Comparison of ENCODE assay signal across 8 cellular contexts in the genomic region with DNA sequence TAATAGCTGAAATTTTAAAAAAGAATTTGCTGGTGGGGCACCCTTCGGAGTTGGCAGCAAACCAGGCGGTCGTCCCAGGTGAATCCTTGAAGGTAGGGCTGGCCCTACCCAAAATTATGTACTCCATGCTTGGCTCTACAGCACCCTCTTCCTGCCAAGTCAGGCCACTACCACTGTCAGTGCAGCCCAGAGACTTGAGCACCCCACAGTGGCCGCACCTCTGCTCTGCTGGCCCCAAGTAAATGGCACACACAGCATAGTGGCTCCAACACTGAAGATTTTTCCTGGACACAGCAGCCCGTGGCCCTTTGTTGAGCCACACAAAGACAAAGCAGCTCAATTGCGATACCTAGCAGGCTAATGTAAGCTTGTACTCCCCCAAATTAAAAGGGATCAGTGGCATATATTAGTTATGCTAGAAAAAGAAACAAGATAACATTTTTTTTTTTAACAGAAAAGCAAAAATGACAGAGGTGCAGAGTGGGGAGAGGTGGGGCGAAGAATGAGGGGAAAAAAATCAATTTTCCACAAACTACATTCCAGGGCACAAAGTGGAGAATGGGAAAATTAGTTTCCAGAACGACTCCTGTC.
DNase-seq lines count a peak whose midpoint lies in the region; ATAC-seq and TF ChIP-seq lines count a peak whose summit lies in the region.

No MANE protein-coding gene starts in this region.

- H3K4me3 Mint-ChIP-seq in CD14-positive monocyte = no peak overlapping the region
- H3K4me3 Mint-ChIP-seq in central memory CD8-positive, alpha-beta T cell = no peak overlapping the region
- H3K4me3 Mint-ChIP-seq in mesothelial cell of epicardium = no peak overlapping the region

- DNase-seq in CD14-positive monocyte (ENCODE audit: low spot score) (peak; percentile 81), HL-60 (ENCODE audit: low read depth in 1 of 2, low spot score in 1 of 2) (peak; percentile 65 to 86), T follicular helper cell (ENCODE audit: low read depth) (peak; percentile 32), mesothelial cell of epicardium (ENCODE audit: low spot score in 2 of 2, unreplicated experiment in 2 of 2) (no peak), cerebellar nuclear complex (lab: John Stamatoyannopoulos, UW) (no peak), NCI-H510A (lab: John Stamatoyannopoulos, UW) (no peak)
- peak; percentile 38 to 47 for DNase-seq in central memory CD8-positive, alpha-beta T cell (ENCODE audit: low spot score in 2 of 2)

- no peak overlapping the region for H3K4me3 ChIP-seq in HL-60 (replicated peaks; ENCODE audit: insufficient read depth, low read length)

- H3K36me3 Mint-ChIP-seq in CD14-positive monocyte (peaks cover 10 to 12% of the 10 kb centered on the region in 2 donors), mesothelial cell of epicardium (peaks cover 2% of the 10 kb centered on the region)
- peaks cover 2% of the 10 kb centered on the region for H3K36me3 Mint-ChIP-seq in central memory CD8-positive, alpha-beta T cell (ENCODE audit: insufficient read depth)

- H3K27ac Mint-ChIP-seq in CD14-positive monocyte = peak overlapping the region in 1 of 7 donors; percentile 78
- no peak overlapping the region for H3K27ac Mint-ChIP-seq in central memory CD8-positive, alpha-beta T cell (ENCODE audit: low read depth)
- no peak overlapping the region for H3K27ac Mint-ChIP-seq in mesothelial cell of epicardium

- intact Hi-C loops in CD14-positive monocyte (cut with micrococcal nuclease) = loop anchor here in 1 of 2 donors (5.0 to 10.0 kb wide), 2 partner anchors 41 to 848 kb away; no protein-coding TSS in a partner anchor

- no peaks in the 10 kb centered on the region for H3K27me3 ChIP-seq in HL-60 (ENCODE audit: insufficient read depth, poor library complexity, severe bottlenecking)

- TF ChIP-seq CTCF in CD14-positive monocyte (IDR thresholded peaks at IDR 0.05) (peak; percentile 100), HL-60 (IDR thresholded peaks at IDR 0.05; ENCODE audit: insufficient read depth, low read length) (peak; percentile 99), mesothelial cell of epicardium (IDR thresholded peaks at IDR 0.05; ENCODE audit: unreplicated experiment) (peak; percentile 18)

- ATAC-seq in GM18909 (IDR thresholded peaks at IDR 0.05; ENCODE audit: poor library complexity, unreplicated experiment) = peak; percentile 82
- ATAC-seq in central memory CD8-positive, alpha-beta T cell (replicated peaks; ENCODE audit: extremely low read depth, poor library complexity, severe bottlenecking) = peak; percentile 87

- peaks cover 9 to 25% (median 22%) of the 10 kb centered on the region in 7 donors for H3K9me3 Mint-ChIP-seq in CD14-positive monocyte
- H3K9me3 Mint-ChIP-seq in central memory CD8-positive, alpha-beta T cell = peaks cover 8% of the 10 kb centered on the region
- H3K9me3 Mint-ChIP-seq in mesothelial cell of epicardium = peaks cover 32% of the 10 kb centered on the region

- H3K27ac ChIP-seq in HL-60 (replicated peaks) = no peak overlapping the region

- H3K27me3 Mint-ChIP-seq in CD14-positive monocyte (ENCODE audit: low read depth in 3 of 3) (peaks cover 2 to 24% (median 10%) of the 10 kb centered on the region in 3 donors), mesothelial cell of epicardium (ENCODE audit: low read depth) (no peaks in the 10 kb centered on the region)
- no peaks in the 10 kb centered on the region for H3K27me3 Mint-ChIP-seq in central memory CD8-positive, alpha-beta T cell

- H3K4me1 Mint-ChIP-seq in CD14-positive monocyte = peaks cover 49% of the 10 kb centered on the region
- H3K4me1 Mint-ChIP-seq in central memory CD8-positive, alpha-beta T cell = peaks cover 21% of the 10 kb centered on the region
- H3K4me1 Mint-ChIP-seq in mesothelial cell of epicardium = peaks cover 23% of the 10 kb centered on the region

Comparison
In these comparisons a context has a peak if more than half of its experiments do, and no peak if none do; other contexts are left out.
1. DNase-seq: peak in CD14-positive monocyte (single experiment), HL-60 (2 of 2), T follicular helper cell (single experiment) and central memory CD8-positive, alpha-beta T cell (2 of 2); none in mesothelial cell of epicardium (0 of 2), cerebellar nuclear complex (0 of 2) and NCI-H510A (single experiment).
2. CTCF ChIP-seq: peak in every context shown above with its lines; median percentile 100 in CD14-positive monocyte; 99 in HL-60; 18 in mesothelial cell of epicardium.